Comparison of ENCODE assay signal across 1 cellular context in the genomic region with DNA sequence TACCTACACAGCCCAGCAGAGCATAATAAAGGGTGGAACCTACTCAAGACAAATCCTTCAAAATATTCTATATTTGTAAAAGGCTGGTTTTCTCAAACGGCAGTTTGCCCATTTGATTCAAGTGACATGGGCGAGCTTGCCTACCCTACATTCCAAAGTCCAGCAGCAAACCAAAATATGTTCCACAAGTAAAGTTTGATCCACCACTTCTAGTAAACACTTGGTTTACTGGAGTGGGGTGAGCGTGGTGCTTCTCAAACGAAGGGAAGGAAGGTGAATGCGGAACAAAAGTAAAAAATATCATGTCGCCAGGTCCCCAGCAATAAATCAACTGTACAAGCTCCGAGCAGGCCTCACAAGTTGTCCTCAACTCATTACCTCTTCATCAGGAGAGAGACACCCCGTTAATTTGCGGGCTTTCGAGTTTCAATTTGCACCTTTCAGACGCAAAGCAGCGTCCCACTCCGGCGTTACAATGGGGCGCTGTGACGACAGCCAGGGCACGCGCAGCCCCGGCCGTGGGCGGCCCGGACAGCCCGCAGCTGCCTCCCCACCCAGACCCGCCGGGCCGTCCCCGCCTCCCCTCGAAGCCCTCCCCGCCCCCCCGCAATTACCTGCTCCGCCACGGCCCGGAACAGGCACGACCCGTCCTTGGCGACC.
TF ChIP-seq lines count a peak whose summit lies in the region.

No MANE protein-coding gene starts in this region.

TF ChIP-seq in HepG2, 621 proteins besides CTCF, POLR2A, EP300 and RAD21 (continued from another document and continues in another):
- TF ChIP-seq, protein P1, sequence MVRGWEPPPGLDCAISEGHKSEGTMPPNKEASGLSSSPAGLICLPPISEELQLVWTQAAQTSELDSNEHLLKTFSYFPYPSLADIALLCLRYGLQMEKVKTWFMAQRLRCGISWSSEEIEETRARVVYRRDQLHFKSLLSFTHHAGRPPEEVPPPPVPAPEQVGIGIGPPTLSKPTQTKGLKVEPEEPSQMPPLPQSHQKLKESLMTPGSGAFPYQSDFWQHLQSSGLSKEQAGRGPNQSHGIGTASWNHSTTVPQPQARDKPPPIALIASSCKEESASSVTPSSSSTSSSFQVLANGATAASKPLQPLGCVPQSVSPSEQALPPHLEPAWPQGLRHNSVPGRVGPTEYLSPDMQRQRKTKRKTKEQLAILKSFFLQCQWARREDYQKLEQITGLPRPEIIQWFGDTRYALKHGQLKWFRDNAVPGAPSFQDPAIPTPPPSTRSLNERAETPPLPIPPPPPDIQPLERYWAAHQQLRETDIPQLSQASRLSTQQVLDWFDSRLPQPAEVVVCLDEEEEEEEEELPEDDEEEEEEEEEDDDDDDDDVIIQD (CRISPR knock-in tag; IDR thresholded peaks at IDR 0.05; ENCODE audit: low read depth), result no peak
- TF ChIP-seq, protein P2, sequence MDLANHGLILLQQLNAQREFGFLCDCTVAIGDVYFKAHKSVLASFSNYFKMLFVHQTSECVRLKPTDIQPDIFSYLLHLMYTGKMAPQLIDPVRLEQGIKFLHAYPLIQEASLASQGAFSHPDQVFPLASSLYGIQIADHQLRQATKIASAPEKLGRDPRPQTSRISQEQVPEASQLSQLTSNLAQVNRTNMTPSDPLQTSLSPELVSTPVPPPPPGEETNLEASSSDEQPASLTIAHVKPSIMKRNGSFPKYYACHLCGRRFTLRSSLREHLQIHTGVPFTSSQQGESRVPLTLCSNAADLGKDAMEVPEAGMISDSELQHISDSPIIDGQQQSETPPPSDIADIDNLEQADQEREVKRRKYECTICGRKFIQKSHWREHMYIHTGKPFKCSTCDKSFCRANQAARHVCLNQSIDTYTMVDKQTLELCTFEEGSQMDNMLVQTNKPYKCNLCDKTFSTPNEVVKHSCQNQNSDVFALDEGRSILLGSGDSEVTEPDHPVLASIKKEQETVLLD (CRISPR knock-in tag; IDR thresholded peaks at IDR 0.05; ENCODE audit: low read depth), result no peak
- peak; percentile 59; the same call in 1 of the 2 replicates for TF ChIP-seq SAP130 (CRISPR knock-in tag; IDR thresholded peaks at IDR 0.05; ENCODE audit: low read depth)
- no peak for TF ChIP-seq ZBTB8A (CRISPR knock-in tag; IDR thresholded peaks at IDR 0.05; ENCODE audit: borderline replicate concordance, low read depth)
- no peak for TF ChIP-seq AHR (CRISPR knock-in tag; IDR thresholded peaks at IDR 0.05)
- TF ChIP-seq, protein P3, sequence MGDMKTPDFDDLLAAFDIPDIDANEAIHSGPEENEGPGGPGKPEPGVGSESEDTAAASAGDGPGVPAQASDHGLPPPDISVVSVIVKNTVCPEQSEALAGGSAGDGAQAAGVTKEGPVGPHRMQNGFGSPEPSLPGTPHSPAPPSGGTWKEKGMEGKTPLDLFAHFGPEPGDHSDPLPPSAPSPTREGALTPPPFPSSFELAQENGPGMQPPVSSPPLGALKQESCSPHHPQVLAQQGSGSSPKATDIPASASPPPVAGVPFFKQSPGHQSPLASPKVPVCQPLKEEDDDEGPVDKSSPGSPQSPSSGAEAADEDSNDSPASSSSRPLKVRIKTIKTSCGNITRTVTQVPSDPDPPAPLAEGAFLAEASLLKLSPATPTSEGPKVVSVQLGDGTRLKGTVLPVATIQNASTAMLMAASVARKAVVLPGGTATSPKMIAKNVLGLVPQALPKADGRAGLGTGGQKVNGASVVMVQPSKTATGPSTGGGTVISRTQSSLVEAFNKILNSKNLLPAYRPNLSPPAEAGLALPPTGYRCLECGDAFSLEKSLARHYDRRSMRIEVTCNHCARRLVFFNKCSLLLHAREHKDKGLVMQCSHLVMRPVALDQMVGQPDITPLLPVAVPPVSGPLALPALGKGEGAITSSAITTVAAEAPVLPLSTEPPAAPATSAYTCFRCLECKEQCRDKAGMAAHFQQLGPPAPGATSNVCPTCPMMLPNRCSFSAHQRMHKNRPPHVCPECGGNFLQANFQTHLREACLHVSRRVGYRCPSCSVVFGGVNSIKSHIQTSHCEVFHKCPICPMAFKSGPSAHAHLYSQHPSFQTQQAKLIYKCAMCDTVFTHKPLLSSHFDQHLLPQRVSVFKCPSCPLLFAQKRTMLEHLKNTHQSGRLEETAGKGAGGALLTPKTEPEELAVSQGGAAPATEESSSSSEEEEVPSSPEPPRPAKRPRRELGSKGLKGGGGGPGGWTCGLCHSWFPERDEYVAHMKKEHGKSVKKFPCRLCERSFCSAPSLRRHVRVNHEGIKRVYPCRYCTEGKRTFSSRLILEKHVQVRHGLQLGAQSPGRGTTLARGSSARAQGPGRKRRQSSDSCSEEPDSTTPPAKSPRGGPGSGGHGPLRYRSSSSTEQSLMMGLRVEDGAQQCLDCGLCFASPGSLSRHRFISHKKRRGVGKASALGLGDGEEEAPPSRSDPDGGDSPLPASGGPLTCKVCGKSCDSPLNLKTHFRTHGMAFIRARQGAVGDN (CRISPR knock-in tag; IDR thresholded peaks at IDR 0.05), result peak; percentile 43
- TF ChIP-seq ZNF891 (CRISPR knock-in tag; IDR thresholded peaks at IDR 0.05), result no peak
- TF ChIP-seq ZNF256 (CRISPR knock-in tag; conservative IDR thresholded peaks at IDR 0.05), result no peak
- no peak for TF ChIP-seq MEIS2 (CRISPR knock-in tag; IDR thresholded peaks at IDR 0.05)
- no peak for TF ChIP-seq ZNF549 (CRISPR knock-in tag; IDR thresholded peaks at IDR 0.05)
- TF ChIP-seq PHF21A (CRISPR knock-in tag; IDR thresholded peaks at IDR 0.05), result no peak
- TF ChIP-seq, protein P4, sequence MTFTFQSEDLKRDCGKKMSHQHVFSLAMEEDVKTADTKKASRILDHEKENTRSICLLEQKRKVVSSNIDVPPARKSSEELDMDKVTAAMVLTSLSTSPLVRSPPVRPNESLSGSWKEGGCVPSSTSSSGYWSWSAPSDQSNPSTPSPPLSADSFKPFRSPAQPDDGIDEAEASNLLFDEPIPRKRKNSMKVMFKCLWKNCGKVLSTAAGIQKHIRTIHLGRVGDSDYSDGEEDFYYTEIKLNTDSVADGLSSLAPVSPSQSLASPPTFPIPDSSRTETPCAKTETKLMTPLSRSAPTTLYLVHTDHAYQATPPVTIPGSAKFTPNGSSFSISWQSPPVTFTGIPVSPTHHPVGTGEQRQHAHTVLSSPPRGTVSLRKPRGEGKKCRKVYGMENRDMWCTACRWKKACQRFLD (CRISPR knock-in tag; IDR thresholded peaks at IDR 0.05; ENCODE audit: borderline replicate concordance), result no peak
- TF ChIP-seq CBX5 (CRISPR knock-in tag; IDR thresholded peaks at IDR 0.05; ENCODE audit: borderline replicate concordance), result no peak
- TF ChIP-seq, protein P5, sequence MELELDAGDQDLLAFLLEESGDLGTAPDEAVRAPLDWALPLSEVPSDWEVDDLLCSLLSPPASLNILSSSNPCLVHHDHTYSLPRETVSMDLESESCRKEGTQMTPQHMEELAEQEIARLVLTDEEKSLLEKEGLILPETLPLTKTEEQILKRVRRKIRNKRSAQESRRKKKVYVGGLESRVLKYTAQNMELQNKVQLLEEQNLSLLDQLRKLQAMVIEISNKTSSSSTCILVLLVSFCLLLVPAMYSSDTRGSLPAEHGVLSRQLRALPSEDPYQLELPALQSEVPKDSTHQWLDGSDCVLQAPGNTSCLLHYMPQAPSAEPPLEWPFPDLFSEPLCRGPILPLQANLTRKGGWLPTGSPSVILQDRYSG (CRISPR knock-in tag; IDR thresholded peaks at IDR 0.05), result peak; percentile 17; the same call in 1 of the 2 replicates
- TF ChIP-seq, protein P6, sequence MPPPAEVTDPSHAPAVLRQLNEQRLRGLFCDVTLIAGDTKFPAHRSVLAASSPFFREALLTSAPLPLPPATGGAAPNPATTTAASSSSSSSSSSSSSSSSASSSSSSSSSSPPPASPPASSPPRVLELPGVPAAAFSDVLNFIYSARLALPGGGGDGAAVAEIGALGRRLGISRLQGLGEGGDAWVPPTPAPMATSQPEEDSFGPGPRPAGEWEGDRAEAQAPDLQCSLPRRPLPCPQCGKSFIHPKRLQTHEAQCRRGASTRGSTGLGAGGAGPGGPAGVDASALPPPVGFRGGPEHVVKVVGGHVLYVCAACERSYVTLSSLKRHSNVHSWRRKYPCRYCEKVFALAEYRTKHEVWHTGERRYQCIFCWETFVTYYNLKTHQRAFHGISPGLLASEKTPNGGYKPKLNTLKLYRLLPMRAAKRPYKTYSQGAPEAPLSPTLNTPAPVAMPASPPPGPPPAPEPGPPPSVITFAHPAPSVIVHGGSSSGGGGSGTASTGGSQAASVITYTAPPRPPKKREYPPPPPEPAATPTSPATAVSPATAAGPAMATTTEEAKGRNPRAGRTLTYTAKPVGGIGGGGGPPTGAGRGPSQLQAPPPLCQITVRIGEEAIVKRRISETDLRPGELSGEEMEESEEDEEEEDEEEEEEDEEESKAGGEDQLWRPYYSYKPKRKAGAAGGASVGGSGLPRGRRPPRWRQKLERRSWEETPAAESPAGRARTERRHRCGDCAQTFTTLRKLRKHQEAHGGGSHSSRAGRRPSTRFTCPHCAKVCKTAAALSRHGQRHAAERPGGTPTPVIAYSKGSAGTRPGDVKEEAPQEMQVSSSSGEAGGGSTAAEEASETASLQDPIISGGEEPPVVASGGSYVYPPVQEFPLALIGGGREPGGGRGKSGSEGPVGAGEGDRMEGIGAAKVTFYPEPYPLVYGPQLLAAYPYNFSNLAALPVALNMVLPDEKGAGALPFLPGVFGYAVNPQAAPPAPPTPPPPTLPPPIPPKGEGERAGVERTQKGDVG (CRISPR knock-in tag; IDR thresholded peaks at IDR 0.05; ENCODE audit: borderline replicate concordance), result no peak
- TF ChIP-seq EHMT2 (IDR thresholded peaks at IDR 0.05; ENCODE audit: borderline replicate concordance, low read depth, low read length), result no peak
- no peak for TF ChIP-seq TMF1 (CRISPR knock-in tag; IDR thresholded peaks at IDR 0.05; ENCODE audit: low read depth)
- TF ChIP-seq TEAD3 (CRISPR knock-in tag; optimal IDR thresholded peaks at IDR 0.05; ENCODE audit: borderline replicate concordance), result peak; percentile 35
- TF ChIP-seq TEAD2 (CRISPR knock-in tag; IDR thresholded peaks at IDR 0.05), result no peak
- no peak for TF ChIP-seq SP140L (CRISPR knock-in tag; IDR thresholded peaks at IDR 0.05; ENCODE audit: borderline replicate concordance)
- no peak for TF ChIP-seq YY1 (IDR thresholded peaks at IDR 0.05; ENCODE audit: insufficient read depth, insufficient replicate concordance, low read depth, low read length)
- TF ChIP-seq ZNF510 (CRISPR knock-in tag; IDR thresholded peaks at IDR 0.05; ENCODE audit: low read depth), result no peak
- no peak for TF ChIP-seq FOSL2 (CRISPR knock-in tag; IDR thresholded peaks at IDR 0.05)
- TF ChIP-seq NFE2L1 (CRISPR knock-in tag; IDR thresholded peaks at IDR 0.05; ENCODE audit: borderline replicate concordance), result no peak
- TF ChIP-seq NRL (CRISPR knock-in tag; IDR thresholded peaks at IDR 0.05; ENCODE audit: borderline replicate concordance), result no peak
- TF ChIP-seq BHLHE40 (IDR thresholded peaks at IDR 0.05; ENCODE audit: low read length), result peak; percentile 22; the same call in 1 of the 2 replicates
- TF ChIP-seq ZNF644 (CRISPR knock-in tag; IDR thresholded peaks at IDR 0.05; ENCODE audit: low read depth), result no peak
- TF ChIP-seq, protein P7, sequence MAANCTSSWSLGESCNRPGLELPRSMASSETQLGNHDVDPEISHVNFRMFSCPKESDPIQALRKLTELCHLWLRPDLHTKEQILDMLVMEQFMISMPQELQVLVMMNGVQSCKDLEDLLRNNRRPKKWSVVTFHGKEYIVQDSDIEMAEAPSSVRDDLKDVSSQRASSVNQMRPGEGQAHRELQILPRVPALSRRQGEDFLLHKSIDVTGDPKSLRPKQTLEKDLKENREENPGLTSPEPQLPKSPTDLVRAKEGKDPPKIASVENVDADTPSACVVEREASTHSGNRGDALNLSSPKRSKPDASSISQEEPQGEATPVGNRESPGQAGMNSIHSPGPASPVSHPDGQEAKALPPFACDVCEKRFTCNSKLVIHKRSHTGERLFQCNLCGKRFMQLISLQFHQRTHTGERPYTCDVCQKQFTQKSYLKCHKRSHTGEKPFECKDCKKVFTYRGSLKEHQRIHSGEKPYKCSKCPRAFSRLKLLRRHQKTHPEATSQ (CRISPR knock-in tag; IDR thresholded peaks at IDR 0.05; ENCODE audit: borderline replicate concordance), result no peak
- TF ChIP-seq TBX2 (CRISPR knock-in tag; IDR thresholded peaks at IDR 0.05; ENCODE audit: borderline replicate concordance), result peak; percentile 1; the same call in 1 of the 2 replicates
- TF ChIP-seq PAF1 (CRISPR knock-in tag; IDR thresholded peaks at IDR 0.05), result no peak
- TF ChIP-seq, protein P8, sequence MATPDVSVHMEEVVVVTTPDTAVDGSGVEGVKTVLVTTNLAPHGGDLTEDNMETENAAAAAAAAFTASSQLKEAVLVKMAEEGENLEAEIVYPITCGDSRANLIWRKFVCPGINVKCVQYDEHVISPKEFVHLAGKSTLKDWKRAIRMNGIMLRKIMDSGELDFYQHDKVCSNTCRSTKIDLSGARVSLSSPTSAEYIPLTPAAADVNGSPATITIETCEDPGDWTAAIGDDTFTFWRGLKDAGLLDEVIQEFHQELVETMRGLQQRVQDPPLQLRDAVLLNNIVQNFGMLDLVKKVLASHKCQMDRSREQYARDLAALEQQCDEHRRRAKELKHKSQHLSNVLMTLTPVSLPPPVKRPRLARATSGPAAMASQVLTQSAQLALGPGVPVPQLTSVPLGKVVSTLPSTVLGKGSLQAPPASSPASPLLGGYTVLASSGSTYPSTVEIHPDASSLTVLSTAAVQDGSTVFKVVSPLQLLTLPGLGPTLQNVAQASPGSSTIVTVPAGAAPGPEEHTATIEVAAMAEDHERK (CRISPR knock-in tag; IDR thresholded peaks at IDR 0.05; ENCODE audit: low read depth), result no peak
- no peak for TF ChIP-seq ZNF282 (IDR thresholded peaks at IDR 0.05; ENCODE audit: partially characterized antibody)
- TF ChIP-seq, protein P9, sequence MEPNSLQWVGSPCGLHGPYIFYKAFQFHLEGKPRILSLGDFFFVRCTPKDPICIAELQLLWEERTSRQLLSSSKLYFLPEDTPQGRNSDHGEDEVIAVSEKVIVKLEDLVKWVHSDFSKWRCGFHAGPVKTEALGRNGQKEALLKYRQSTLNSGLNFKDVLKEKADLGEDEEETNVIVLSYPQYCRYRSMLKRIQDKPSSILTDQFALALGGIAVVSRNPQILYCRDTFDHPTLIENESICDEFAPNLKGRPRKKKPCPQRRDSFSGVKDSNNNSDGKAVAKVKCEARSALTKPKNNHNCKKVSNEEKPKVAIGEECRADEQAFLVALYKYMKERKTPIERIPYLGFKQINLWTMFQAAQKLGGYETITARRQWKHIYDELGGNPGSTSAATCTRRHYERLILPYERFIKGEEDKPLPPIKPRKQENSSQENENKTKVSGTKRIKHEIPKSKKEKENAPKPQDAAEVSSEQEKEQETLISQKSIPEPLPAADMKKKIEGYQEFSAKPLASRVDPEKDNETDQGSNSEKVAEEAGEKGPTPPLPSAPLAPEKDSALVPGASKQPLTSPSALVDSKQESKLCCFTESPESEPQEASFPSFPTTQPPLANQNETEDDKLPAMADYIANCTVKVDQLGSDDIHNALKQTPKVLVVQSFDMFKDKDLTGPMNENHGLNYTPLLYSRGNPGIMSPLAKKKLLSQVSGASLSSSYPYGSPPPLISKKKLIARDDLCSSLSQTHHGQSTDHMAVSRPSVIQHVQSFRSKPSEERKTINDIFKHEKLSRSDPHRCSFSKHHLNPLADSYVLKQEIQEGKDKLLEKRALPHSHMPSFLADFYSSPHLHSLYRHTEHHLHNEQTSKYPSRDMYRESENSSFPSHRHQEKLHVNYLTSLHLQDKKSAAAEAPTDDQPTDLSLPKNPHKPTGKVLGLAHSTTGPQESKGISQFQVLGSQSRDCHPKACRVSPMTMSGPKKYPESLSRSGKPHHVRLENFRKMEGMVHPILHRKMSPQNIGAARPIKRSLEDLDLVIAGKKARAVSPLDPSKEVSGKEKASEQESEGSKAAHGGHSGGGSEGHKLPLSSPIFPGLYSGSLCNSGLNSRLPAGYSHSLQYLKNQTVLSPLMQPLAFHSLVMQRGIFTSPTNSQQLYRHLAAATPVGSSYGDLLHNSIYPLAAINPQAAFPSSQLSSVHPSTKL (CRISPR knock-in tag; IDR thresholded peaks at IDR 0.05), result no peak
